Comparison of ENCODE assay signal across 10 cellular contexts in genomic region chr12:50579757-50580267, GRCh38.
A peak's percentile ranks its signal among the peaks of the same experiment; 100 is the strongest.
DNase-seq lines count a peak whose midpoint lies in the region; ATAC-seq and TF ChIP-seq lines count a peak whose summit lies in the region.
"Had no signal": no experiment of that assay in that cellular context is flagged by ENCODE, and none has a peak within 500 bp of the region (broad histone marks: within the 10 kb centered on the region; RNA-seq: fewer than 3 reads in every experiment).

No MANE protein-coding gene starts in this region.

- no peak for TF ChIP-seq EP300 in stomach (IDR thresholded peaks at IDR 0.05)

- H3K9me3 Mint-ChIP-seq in activated T-cell treated with anti-CD3 and anti-CD28 coated beads, Interleukin-2, amount 50 U/mL, for 72 hours: no peaks in the 10 kb centered on the region
- H3K9me3 Mint-ChIP-seq in T-cell: no peaks in the 10 kb centered on the region

- H3K4me3 Mint-ChIP-seq in activated T-cell treated with anti-CD3 and anti-CD28 coated beads, Interleukin-2, amount 50 U/mL, for 72 hours: no peak overlapping the region
- no peak overlapping the region for H3K4me3 Mint-ChIP-seq in T-cell

- no peaks in the 10 kb centered on the region for H3K36me3 Mint-ChIP-seq in activated T-cell treated with anti-CD3 and anti-CD28 coated beads, Interleukin-2, amount 50 U/mL, for 72 hours (ENCODE audit: insufficient read depth in 2 of 2)
- no peaks in the 10 kb centered on the region for H3K36me3 Mint-ChIP-seq in T-cell

- TF ChIP-seq CTCF in epithelial cell of esophagus (IDR thresholded peaks at IDR 0.05; ENCODE audit: insufficient read depth, low read depth, low read length, missing control alignments) (no peak), stomach (IDR thresholded peaks at IDR 0.05) (no peak)

- H3K27ac ChIP-seq in stomach: peak overlapping the region in 3 of 5 donors; percentile 32 to 60 (median 53)

- peaks cover 0 to 5% (median 3%) of the 10 kb centered on the region in 4 donors for H3K36me3 ChIP-seq in stomach

- 25 to 65% (median 42%) methylated on average over 1 of the region's 1 CpG; no CpG with 5 or more reads in 1 of the 5 donors for WGBS in stomach, 5 donors

- no peak for DNase-seq in activated T-cell treated with anti-CD3 and anti-CD28 coated beads, Interleukin-2, amount 50 U/mL, for 72 hours
- DNase-seq in activated T-cell treated with anti-CD3 and anti-CD28 coated beads, Interleukin-2, amount 50 U/mL, for 48 hours: no peak
- DNase-seq in NAMALWA (ENCODE audit: low spot score) (peak; percentile 17), epithelial cell of esophagus (ENCODE audit: low read depth) (peak; percentile 77), stomach (no peak), T-cell (no peak), cerebellar cortex (ENCODE audit: low spot score) (no peak)
- DNase-seq: activated CD4-positive, alpha-beta T cell treated with anti-CD3 and anti-CD28 coated beads for 48 hours; NCI-H82 had no signal

- no peak for TF ChIP-seq POLR2A in stomach (IDR thresholded peaks at IDR 0.05)

- H3K27me3 ChIP-seq in stomach: no peaks in the 10 kb centered on the region

- no peak overlapping the region for H3K4me3 ChIP-seq in epithelial cell of esophagus (ENCODE audit: low read length)
- H3K4me3 ChIP-seq in stomach: no peak overlapping the region

- peaks cover 22% of the 10 kb centered on the region for H3K4me1 Mint-ChIP-seq in activated T-cell treated with anti-CD3 and anti-CD28 coated beads, Interleukin-2, amount 50 U/mL, for 72 hours (ENCODE audit: low read depth)
- peaks cover 6 to 33% (median 29%) of the 10 kb centered on the region in 3 donors for H3K4me1 Mint-ChIP-seq in T-cell

- H3K9me3 ChIP-seq in stomach: no peaks in the 10 kb centered on the region

- CTCF ChIA-PET in T-cell (lab: Charles Lee): no interaction called here

- no peak overlapping the region for H3K27ac Mint-ChIP-seq in activated T-cell treated with anti-CD3 and anti-CD28 coated beads, Interleukin-2, amount 50 U/mL, for 72 hours
- no peak overlapping the region for H3K27ac Mint-ChIP-seq in T-cell

- intact Hi-C loops in stomach (cut with DNase I; ENCODE audit: low total_unique reads): no loop called here

- POLR2A ChIA-PET in T-cell (lab: Charles Lee): no interaction called here

- peak; percentile 88 to 89 for ATAC-seq in activated T-cell treated with anti-CD3 and anti-CD28 coated beads, Interleukin-2, amount 50 U/mL, for 72 hours (replicated peaks in 1 of 2)
- ATAC-seq in T-cell (replicated peaks in 1 of 4) (no peak), GM18861 (IDR thresholded peaks at IDR 0.05; ENCODE audit: unreplicated experiment) (no peak)

- H3K4me1 ChIP-seq in stomach: peaks cover 5 to 46% (median 23%) of the 10 kb centered on the region in 4 donors

- H3K27me3 Mint-ChIP-seq in activated T-cell treated with anti-CD3 and anti-CD28 coated beads, Interleukin-2, amount 50 U/mL, for 72 hours (ENCODE audit: low read depth): no peaks in the 10 kb centered on the region
- H3K27me3 Mint-ChIP-seq in T-cell: no peaks in the 10 kb centered on the region

Comparison
In these comparisons a context has a peak if more than half of its experiments do, and no peak if none do; other contexts are left out.
1. ATAC-seq: peak in activated T-cell treated with anti-CD3 and anti-CD28 coated beads, Interleukin-2, amount 50 U/mL, for 72 hours (2 of 2); none in T-cell (0 of 4) and GM18861 (single experiment).
2. DNase-seq: peak in NAMALWA (single experiment) and epithelial cell of esophagus (single experiment); none in activated T-cell treated with anti-CD3 and anti-CD28 coated beads, Interleukin-2, amount 50 U/mL, for 72 hours (0 of 2), activated T-cell treated with anti-CD3 and anti-CD28 coated beads, Interleukin-2, amount 50 U/mL, for 48 hours (0 of 2), stomach (single experiment), T-cell (0 of 34) and cerebellar cortex (single experiment).